In genomic region chr13:48265217-48265815, GRCh38 we compare ENCODE assay signal across 10 cellular contexts. TPM values are rescaled to one million over a fixed set of nuclear protein-coding genes. Genes with fewer than 3 reads are reported as not detected.
DNase-seq lines count a peak whose midpoint lies in the region; ATAC-seq and TF ChIP-seq lines count a peak whose summit lies in the region.
"Had no signal": no experiment of that assay in that cellular context is flagged by ENCODE, and none has a peak within 500 bp of the region (broad histone marks: within the 10 kb centered on the region; RNA-seq: fewer than 3 reads in every experiment).

No MANE protein-coding gene starts in this region.

- peak overlapping the region; percentile 4 to 48 (median 34); a peak in 12 of 20 replicates for H3K4me3 ChIP-seq in BLaER1 treated with 17β-estradiol and CSF1 and Interleukin-3, amounts not matched to agents 10 nM and 100 nM
- no peak overlapping the region for H3K4me3 ChIP-seq in Jurkat, Clone E6-1 (ENCODE audit: low read length)
- no peak overlapping the region for H3K4me3 ChIP-seq in hepatocyte
- H3K4me3 ChIP-seq: tibial artery had no signal

- peak; percentile 79 for DNase-seq in Jurkat, Clone E6-1 (ENCODE audit: low read depth, low spot score)
- DNase-seq in central memory CD4-positive, alpha-beta T cell, result peak; percentile 5
- DNase-seq in hepatocyte (ENCODE audit: low spot score) (no peak), cardiac septum (ENCODE audit: low spot score) (no peak), SHP77 (lab: John Stamatoyannopoulos, UW) (no peak)
- no peak for DNase-seq in effector CD8-positive, alpha-beta T cell (lab: John Stamatoyannopoulos, UW)
- DNase-seq: endodermal cell had no signal

- peak; percentile 88 for ATAC-seq in GM19438 (IDR thresholded peaks at IDR 0.05; ENCODE audit: low read depth, unreplicated experiment)

- WGBS in hepatocyte (ENCODE audit: low lambda C conversion rate, missing lambda C conversion rate), result 93% methylated on average over 8 of the region's 8 CpGs

- H3K9ac ChIP-seq in BLaER1 treated with 17β-estradiol and CSF1 and Interleukin-3, amounts not matched to agents 10 nM and 100 nM, result peak overlapping the region; percentile 69 to 87 (median 79); a peak in 21 of 22 replicates

- peaks cover 45 to 82% (median 61%) of the 10 kb centered on the region in 11 experiments for H3K36me3 ChIP-seq in BLaER1 treated with 17β-estradiol and CSF1 and Interleukin-3, amounts not matched to agents 10 nM and 100 nM
- no peaks in the 10 kb centered on the region for H3K36me3 ChIP-seq in hepatocyte (replicated peaks; ENCODE audit: insufficient read depth, low read depth)

- peaks cover 7% of the 10 kb centered on the region for H3K79me2 ChIP-seq in hepatocyte

- no peaks in the 10 kb centered on the region for H3K27me3 ChIP-seq in BLaER1 treated with 17β-estradiol and CSF1 and Interleukin-3, amounts not matched to agents 10 nM and 100 nM
- no peaks in the 10 kb centered on the region for H3K27me3 ChIP-seq in hepatocyte
- H3K27me3 ChIP-seq: tibial artery had no signal

- no peak for TF ChIP-seq CTCF in hepatocyte (IDR thresholded peaks at IDR 0.05; ENCODE audit: poor library complexity)

- peaks cover 0 to 96% (median 0%) of the 10 kb centered on the region in 11 experiments; a peak in 3 of 22 replicates for H4K20me1 ChIP-seq in BLaER1 treated with 17β-estradiol and CSF1 and Interleukin-3, amounts not matched to agents 10 nM and 100 nM
- H4K20me1 ChIP-seq in hepatocyte (ENCODE audit: insufficient read depth, poor library complexity, severe bottlenecking), result no peaks in the 10 kb centered on the region

- intact Hi-C loops in cardiac septum (cut with DNase I), result no loop called here

- H3K4me2 ChIP-seq in BLaER1 treated with 17β-estradiol and CSF1 and Interleukin-3, amounts not matched to agents 10 nM and 100 nM, result peak overlapping the region; percentile 79 to 93 (median 83)
- no peak overlapping the region for H3K4me2 ChIP-seq in hepatocyte

- peak overlapping the region; percentile 74 to 98 (median 94); a peak in 21 of 22 replicates for H3K27ac ChIP-seq in BLaER1 treated with 17β-estradiol and CSF1 and Interleukin-3, amounts not matched to agents 10 nM and 100 nM
- H3K27ac ChIP-seq in hepatocyte, result no peak overlapping the region
- H3K27ac ChIP-seq: tibial artery had no signal

- no peaks in the 10 kb centered on the region for H3K9me2 ChIP-seq in hepatocyte (replicated peaks; ENCODE audit: insufficient read depth)

- H3K9me3 ChIP-seq in BLaER1 treated with 17β-estradiol and CSF1 and Interleukin-3, amounts not matched to agents 10 nM and 100 nM (replicated peaks in 1 of 11), result peaks cover 0 to 3% (median 0%) of the 10 kb centered on the region in 11 experiments; a peak in 3 of 22 replicates
- H3K9me3 ChIP-seq in hepatocyte (ENCODE audit: low read depth), result no peaks in the 10 kb centered on the region
- H3K9me3 ChIP-seq: tibial artery had no signal

- H2AFZ ChIP-seq in hepatocyte, result no peak overlapping the region

- peaks cover 41 to 64% (median 49%) of the 10 kb centered on the region in 10 experiments for H3K4me1 ChIP-seq in BLaER1 treated with 17β-estradiol and CSF1 and Interleukin-3, amounts not matched to agents 10 nM and 100 nM
- no peaks in the 10 kb centered on the region for H3K4me1 ChIP-seq in hepatocyte (ENCODE audit: insufficient read depth)
- H3K4me1 ChIP-seq: tibial artery had no signal

RNA-seq across cellular contexts. Expression of gene ITM2B, which starts 32.3 kb away (rescaled TPM):
- 203 TPM for polyA plus RNA-seq in Jurkat, Clone E6-1 (2012; ENCODE audit: insufficient read depth, insufficient read length)
- total RNA-seq in hepatocyte (438 and 449 TPM in 2 replicates), cardiac septum (386 TPM)
- polyA plus RNA-seq in hepatocyte, result 572 and 588 TPM in 2 replicates

RNA-seq across cellular contexts. Expression of gene RB1, which starts 38.2 kb away (rescaled TPM):
- polyA plus RNA-seq in Jurkat, Clone E6-1 (2012; ENCODE audit: insufficient read depth, insufficient read length), result 85.9 TPM
- 41.0 and 45.1 TPM in 2 replicates for total RNA-seq in hepatocyte
- 17.5 and 18.2 TPM in 2 replicates for polyA plus RNA-seq in hepatocyte
- total RNA-seq in cardiac septum, result 27.6 TPM

Comparison
In these comparisons a context has a peak if more than half of its experiments do, and no peak if none do; other contexts are left out.
1. H3K4me3 ChIP-seq: peak in BLaER1 treated with 17β-estradiol and CSF1 and Interleukin-3, amounts not matched to agents 10 nM and 100 nM (10 of 10); none in Jurkat, Clone E6-1 (single experiment) and hepatocyte (single experiment).
2. DNase-seq: peak in Jurkat, Clone E6-1 (single experiment) and central memory CD4-positive, alpha-beta T cell (single experiment); none in hepatocyte (single experiment), cardiac septum (single experiment), effector CD8-positive, alpha-beta T cell (single experiment) and SHP77 (0 of 2).